Comparison of ENCODE assay signal across 9 cellular contexts in genomic region chr11:10764412-10764811, GRCh38.
"Had no signal": no experiment of that assay in that cellular context is flagged by ENCODE, and none has a peak within 500 bp of the region (broad histone marks: within the 10 kb centered on the region; RNA-seq: fewer than 3 reads in every experiment).

No MANE protein-coding gene starts in this region.

- H3K27ac Mint-ChIP-seq: HFFc6 had no signal

- DNase-seq: GM23248, GOT3, H7, HFFc6, KG1 had no signal

- FAIRE-seq: HepG2, K562 had no signal

- ATAC-seq: HCT116, HepG2, K562 had no signal

- H3K9me3 ChIP-seq: HAP-1 had no signal

- H3K9me3 Mint-ChIP-seq: HFFc6 had no signal

- H3K4me3 Mint-ChIP-seq: HFFc6 had no signal
